Comparison of ENCODE assay signal across 14 cellular contexts in the genomic region with DNA sequence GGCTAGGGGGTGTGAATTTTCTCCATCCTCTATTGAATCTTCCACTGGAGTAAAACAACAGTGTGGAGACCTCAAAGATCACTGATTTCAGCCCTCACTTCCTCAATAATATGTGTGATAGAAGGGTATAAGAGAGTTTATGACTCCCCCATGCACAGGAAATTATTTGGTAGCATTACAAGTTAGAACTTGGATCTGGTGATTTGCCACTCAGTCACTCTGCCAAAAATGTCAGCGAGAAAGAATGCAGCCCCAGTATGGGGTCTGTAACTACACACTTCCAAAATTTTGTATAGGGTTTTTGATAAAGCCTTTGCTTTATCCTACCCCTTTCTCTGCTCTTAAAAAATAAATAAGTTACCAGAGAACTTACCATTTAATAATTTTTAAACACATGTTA.
A peak's percentile ranks its signal among the peaks of the same experiment; 100 is the strongest.
DNase-seq lines count a peak whose midpoint lies in the region; ATAC-seq and TF ChIP-seq lines count a peak whose summit lies in the region.
"Had no signal": no experiment of that assay in that cellular context is flagged by ENCODE, and none has a peak within 500 bp of the region (broad histone marks: within the 10 kb centered on the region; RNA-seq: fewer than 3 reads in every experiment).

No MANE protein-coding gene starts in this region.

- H3K4me3 ChIP-seq in heart right ventricle (no peak overlapping the region), left ventricle myocardium inferior (no peak overlapping the region)
- H3K4me3 ChIP-seq: A549 had no signal

- ATAC-seq in heart right ventricle, result peak in 4 of 8 donors; percentile 20 to 58 (median 26)
- ATAC-seq: A549 had no signal

- DNase-seq in heart right ventricle (no peak), cardiac septum (ENCODE audit: low spot score) (no peak), astrocyte of the hippocampus (ENCODE audit: low read depth, low spot score) (peak; percentile 51), left ventricle myocardium inferior (no peak), NCI-H82 treated with DMSO at 0.1 percent for 48 hours (lab: John Stamatoyannopoulos, UW; ENCODE audit: unreplicated experiment) (no peak), medulla oblongata (ENCODE audit: extremely low spot score) (no peak), AG08396 (ENCODE audit: low spot score) (no peak)
- no peak for DNase-seq in stimulated activated CD4-positive, alpha-beta T cell treated with anti-CD3 and anti-CD28 coated beads, Interleukin-2, amount 100 ng/mL, for 48 hours
- DNase-seq: AML-193, Caco-2, DMS53, H7, SHP77 had no signal

- no peaks in the 10 kb centered on the region for H3K9me3 ChIP-seq in heart right ventricle
- H3K9me3 ChIP-seq in left ventricle myocardium inferior (replicated peaks), result no peaks in the 10 kb centered on the region
- H3K9me3 ChIP-seq: A549, Caco-2 had no signal

- H3K4me1 ChIP-seq in heart right ventricle, result peaks cover 0 to 34% (median 14%) of the 10 kb centered on the region in 9 donors
- peaks cover 32% of the 10 kb centered on the region for H3K4me1 ChIP-seq in left ventricle myocardium inferior
- H3K4me1 ChIP-seq: A549, Caco-2 had no signal

- H3K36me3 ChIP-seq in heart right ventricle, result no peaks in the 10 kb centered on the region
- H3K36me3 ChIP-seq in left ventricle myocardium inferior, result no peaks in the 10 kb centered on the region

- no peaks in the 10 kb centered on the region for H3K27me3 ChIP-seq in heart right ventricle
- H3K27me3 ChIP-seq in left ventricle myocardium inferior (ENCODE audit: low read depth), result no peaks in the 10 kb centered on the region

- intact Hi-C loops in heart right ventricle (cut with DNase I), result loop anchor here in 1 of 10 donors (10.0 kb wide), 2 partner anchors 220 to 400 kb away; no protein-coding TSS in a partner anchor
- intact Hi-C loops in cardiac septum (cut with DNase I), result loop anchor here (5.0 kb wide), 2 partner anchors 207 to 222 kb away; no protein-coding TSS in a partner anchor
- intact Hi-C loops in left ventricle myocardium inferior (cut with micrococcal nuclease), result no loop called here

- 33 to 42% methylated on average over 1 of the region's 1 CpG for WGBS in heart right ventricle, 2 donors

- TF ChIP-seq CTCF in heart right ventricle (IDR thresholded peaks at IDR 0.05), result no peak
- TF ChIP-seq CTCF in left ventricle myocardium inferior (IDR thresholded peaks at IDR 0.05; ENCODE audit: borderline replicate concordance), result no peak

- H3K27ac ChIP-seq in heart right ventricle (peak overlapping the region in 9 of 10 donors; percentile 16 to 84 (median 47)), left ventricle myocardium inferior (replicated peaks) (peak overlapping the region; percentile 65)
- H3K27ac ChIP-seq: A549 had no signal
